23 cellular contexts compared by ENCODE assay signal in the genomic region with DNA sequence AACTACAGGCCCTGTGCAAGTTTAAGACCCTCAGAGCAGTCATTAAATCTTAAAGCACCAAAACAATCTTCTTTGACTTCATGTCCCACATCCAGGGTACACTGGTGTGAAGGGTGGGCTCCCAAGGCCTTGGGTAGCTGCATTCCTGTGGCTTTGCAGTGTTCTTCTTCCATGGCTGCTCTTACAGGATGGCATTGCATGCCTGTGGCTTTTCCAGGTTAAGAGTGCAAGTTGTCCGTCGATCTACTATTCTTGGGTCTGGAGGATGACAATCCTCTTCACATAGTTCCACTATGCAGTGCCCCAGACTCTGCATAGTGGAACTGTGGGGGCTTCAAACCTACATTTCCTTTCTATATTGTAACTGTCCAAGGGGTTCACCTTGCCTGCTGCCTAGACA.
"Had no signal": no experiment of that assay in that cellular context is flagged by ENCODE, and none has a peak within 500 bp of the region (broad histone marks: within the 10 kb centered on the region; RNA-seq: fewer than 3 reads in every experiment).

No MANE protein-coding gene starts in this region.

- DNase-seq: activated CD4-positive, alpha-beta T cell treated with anti-CD3 and anti-CD28 coated beads for 4 hours; activated CD8-positive, alpha-beta T cell treated with anti-CD3 and anti-CD28 coated beads, Interleukin-2, amount 10 ng/mL, durations not matched to agents 7 days and 5 days; activated effector memory CD4-positive, alpha-beta T cell treated with Interleukin-2 at 50 U/mL for 16 hours; activated naive CD4-positive, alpha-beta T cell treated with Interleukin-2 at 50 U/mL for 16 hours; activated naive CD8-positive, alpha-beta T cell treated with anti-CD3 and anti-CD28 coated beads, Interleukin-2, amount 50 U/mL, for 24 hours; activated T-cell treated with anti-CD3 and anti-CD28 coated beads, Interleukin-2, amount 50 U/mL, for 24 hours; amygdala; brain microvascular endothelial cell; KG1; MM.1S; NCI-H1105 treated with DMSO at 0.1 percent for 48 hours; NCI-H1436 treated with DMSO at 0.1 percent for 48 hours; NCI-H187; NCI-H2081; NCI-H446; NCI-H524; PC-3; T-helper 1 cell had no signal

- H3K36me3 ChIP-seq: brain microvascular endothelial cell, cardiac muscle cell had no signal

- H3K27me3 ChIP-seq: brain microvascular endothelial cell, cardiac muscle cell had no signal

- ATAC-seq: activated CD8-positive, alpha-beta T cell treated with anti-CD3 and anti-CD28 coated beads, Interleukin-2, amount 10 ng/mL, durations not matched to agents 7 days and 5 days; activated naive CD4-positive, alpha-beta T cell treated with anti-CD3 and anti-CD28 coated beads, Interleukin-2, amount 50 U/mL, for 72 hours; activated naive CD8-positive, alpha-beta T cell treated with anti-CD3 and anti-CD28 coated beads, Interleukin-2, amount 50 U/mL, for 24 hours; PC-3 had no signal

- H3K4me3 Mint-ChIP-seq: activated CD8-positive, alpha-beta T cell treated with anti-CD3 and anti-CD28 coated beads, Interleukin-2, amount 10 ng/mL, durations not matched to agents 7 days and 5 days; activated naive CD8-positive, alpha-beta T cell treated with anti-CD3 and anti-CD28 coated beads, Interleukin-2, amount 50 U/mL, for 24 hours; activated T-cell treated with anti-CD3 and anti-CD28 coated beads, Interleukin-2, amount 50 U/mL, for 24 hours; activated T-helper 1 cell treated with anti-CD3 and anti-CD28 coated beads, Interleukin-12 subunit alpha, Interleukin-12 subunit beta, Interleukin-2, Interleukin-4 antibody, amounts not matched to agents 30 ng/mL and 10 ng/mL and 1 ng/mL, durations not matched to agents 14 hours and 24 hours and 36 hours had no signal

- H3K36me3 Mint-ChIP-seq: activated naive CD4-positive, alpha-beta T cell treated with anti-CD3 and anti-CD28 coated beads, Interleukin-2, amount 50 U/mL, for 72 hours had no signal

- H3K27ac Mint-ChIP-seq: activated CD8-positive, alpha-beta T cell treated with anti-CD3 and anti-CD28 coated beads, Interleukin-2, amount 10 ng/mL, durations not matched to agents 7 days and 5 days; activated naive CD4-positive, alpha-beta T cell treated with anti-CD3 and anti-CD28 coated beads, Interleukin-2, amount 50 U/mL, for 72 hours; activated naive CD8-positive, alpha-beta T cell treated with anti-CD3 and anti-CD28 coated beads, Interleukin-2, amount 50 U/mL, for 24 hours; activated T-cell treated with anti-CD3 and anti-CD28 coated beads, Interleukin-2, amount 50 U/mL, for 24 hours; activated T-helper 1 cell treated with anti-CD3 and anti-CD28 coated beads, Interleukin-12 subunit alpha, Interleukin-12 subunit beta, Interleukin-2, Interleukin-4 antibody, amounts not matched to agents 30 ng/mL and 10 ng/mL and 1 ng/mL, durations not matched to agents 14 hours and 24 hours and 36 hours had no signal

- H3K27ac ChIP-seq: brain microvascular endothelial cell, cardiac muscle cell, SK-N-MC, VCaP had no signal

- H3K4me1 Mint-ChIP-seq: activated naive CD8-positive, alpha-beta T cell treated with anti-CD3 and anti-CD28 coated beads, Interleukin-2, amount 50 U/mL, for 24 hours had no signal

- H3K9me3 Mint-ChIP-seq: activated naive CD4-positive, alpha-beta T cell treated with anti-CD3 and anti-CD28 coated beads, Interleukin-2, amount 50 U/mL, for 72 hours; activated naive CD8-positive, alpha-beta T cell treated with anti-CD3 and anti-CD28 coated beads, Interleukin-2, amount 50 U/mL, for 24 hours; activated T-cell treated with anti-CD3 and anti-CD28 coated beads, Interleukin-2, amount 50 U/mL, for 24 hours; activated T-helper 1 cell treated with anti-CD3 and anti-CD28 coated beads, Interleukin-12 subunit alpha, Interleukin-12 subunit beta, Interleukin-2, Interleukin-4 antibody, amounts not matched to agents 30 ng/mL and 10 ng/mL and 1 ng/mL, durations not matched to agents 14 hours and 24 hours and 36 hours had no signal

- H3K27me3 Mint-ChIP-seq: activated naive CD8-positive, alpha-beta T cell treated with anti-CD3 and anti-CD28 coated beads, Interleukin-2, amount 50 U/mL, for 24 hours had no signal

- H3K4me3 ChIP-seq: cardiac muscle cell, SK-N-MC had no signal
